In the genomic region with DNA sequence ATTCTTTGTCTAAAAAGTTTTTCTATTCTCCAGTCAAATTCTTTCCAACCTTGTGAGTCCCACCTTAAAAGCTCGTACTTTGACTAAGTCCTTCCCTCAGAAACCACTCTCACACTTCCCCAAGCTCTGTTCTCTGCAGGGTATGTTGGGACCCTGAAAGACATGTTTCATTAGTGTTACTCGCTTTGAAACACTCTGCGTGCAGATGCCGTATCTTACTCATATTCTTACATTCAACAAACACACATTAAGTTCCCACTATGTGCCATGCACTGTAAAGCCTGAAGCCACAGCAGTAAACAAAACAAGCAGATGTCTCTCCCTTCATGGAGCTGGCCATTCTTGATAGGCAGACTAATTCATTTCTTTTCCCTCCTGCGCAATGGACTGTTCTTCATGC, we compare ENCODE assay signal across 19 cellular contexts.
A peak's percentile ranks its signal among the peaks of the same experiment; 100 is the strongest.
DNase-seq lines count a peak whose midpoint lies in the region; ATAC-seq, FAIRE-seq and TF ChIP-seq lines count a peak whose summit lies in the region.
"Had no signal": no experiment of that assay in that cellular context is flagged by ENCODE, and none has a peak within 500 bp of the region (broad histone marks: within the 10 kb centered on the region; RNA-seq: fewer than 3 reads in every experiment).

No MANE protein-coding gene starts in this region.

- H3K9me3 ChIP-seq in A673 (ENCODE audit: low read depth, low read length, poor library complexity, severe bottlenecking), result no peaks in the 10 kb centered on the region
- no peaks in the 10 kb centered on the region for H3K9me3 ChIP-seq in K562 (replicated peaks; ENCODE audit: control insufficient read depth, insufficient read depth, low read depth, low read length)

- H3K36me3 ChIP-seq in A673 (ENCODE audit: insufficient read depth, low read length, poor library complexity, severe bottlenecking) (no peaks in the 10 kb centered on the region), K562 (ENCODE audit: control insufficient read depth, insufficient read depth, low read length) (no peaks in the 10 kb centered on the region)

- no peak overlapping the region for H2AFZ ChIP-seq in K562 (ENCODE audit: low read depth, low read length)

- no peak for TF ChIP-seq RAD21 in K562 (CRISPR knock-in tag; conservative IDR thresholded peaks at IDR 0.05 in 1 of 2, IDR thresholded peaks at IDR 0.05 in 1 of 2)

- in situ Hi-C loops in K562 (cut with MboI), result no loop called here

- no peaks in the 10 kb centered on the region for H3K27me3 ChIP-seq in A673 (replicated peaks; ENCODE audit: insufficient read depth, low read depth, low read length, poor library complexity)
- H3K27me3 ChIP-seq in K562 (ENCODE audit: control insufficient read depth in 2 of 2, insufficient read depth in 2 of 2, low read length in 2 of 2), result no peaks in the 10 kb centered on the region

- 72% methylated on average over 5 of the region's 5 CpGs for WGBS in K562 (ENCODE audit: insufficient coverage, low coverage, missing lambda C conversion rate)

- intact Hi-C loops in A673 (cut with micrococcal nuclease; ENCODE audit: unreplicated experiment), result no loop called here
- intact Hi-C loops in K562 (cut with micrococcal nuclease), result no loop called here

- peaks cover 4% of the 10 kb centered on the region; the same call in 1 of the 2 replicates for H4K20me1 ChIP-seq in K562 (replicated peaks; ENCODE audit: control insufficient read depth, insufficient read depth, low read length)

- peaks cover 0 to 5% of the 10 kb centered on the region in 2 donors for H3K36me3 Mint-ChIP-seq in naive B cell
- H3K36me3 Mint-ChIP-seq: CD8-positive, alpha-beta T cell had no signal

- no TSS peak for BruUV-seq in A673 (replicated peaks; lab: Mats Ljungman, UMichigan)
- no TSS peak for BruUV-seq in K562 (replicated peaks; lab: Mats Ljungman, UMichigan)

- no peak for FAIRE-seq in K562 (lab: Jason Lieb, UNC)
- FAIRE-seq: D721Med had no signal

- no peak for TF ChIP-seq POLR2A in K562 (conservative IDR thresholded peaks at IDR 0.05)

- peak overlapping the region in 5 of 6 donors; percentile 2 to 78 (median 8) for H3K27ac Mint-ChIP-seq in naive B cell
- H3K27ac Mint-ChIP-seq: CD8-positive, alpha-beta T cell; HFFc6 had no signal

- H3K4me1 Mint-ChIP-seq in naive B cell, result peaks cover 39 to 64% (median 59%) of the 10 kb centered on the region in 3 donors

- H3K4me3 ChIP-seq in A673 (ENCODE audit: low read depth, low read length, poor library complexity, severe bottlenecking) (no peak overlapping the region), GM12865 (ENCODE audit: low read depth, low read length) (no peak overlapping the region), K562 (no peak overlapping the region)

- H3K4me2 ChIP-seq in K562 (ENCODE audit: insufficient read depth, low read length), result no peak overlapping the region

- DNase-seq in A673 (ENCODE audit: low spot score) (no peak), GM12865 (ENCODE audit: low read depth) (peak; percentile 13), K562 (ENCODE audit: extremely low read depth in 1 of 4, low spot score in 3 of 4) (no peak), naive B cell (no peak), SHP77 (lab: John Stamatoyannopoulos, UW) (no peak), activated gamma-delta T cell (lab: John Stamatoyannopoulos, UW) (no peak)
- no peak for DNase-seq in stimulated activated CD4-positive, alpha-beta T cell treated with anti-CD3 and anti-CD28 coated beads, Interleukin-4, amount 100 ng/mL, for 1 hour
- DNase-seq: CD8-positive, alpha-beta T cell; DND-41; GDM1; GOT3; HFFc6; Karpas-422; NCI-H1930; NCI-H2171; NCI-H446 treated with DMSO at 0.1 percent for 48 hours had no signal

- H3K79me2 ChIP-seq in K562 (ENCODE audit: control insufficient read depth, insufficient read depth, low read length), result peaks cover 21% of the 10 kb centered on the region; the same call in 1 of the 3 replicates

- TF ChIP-seq EP300 in K562 (IDR thresholded peaks at IDR 0.05; ENCODE audit: low read length), result no peak

- H3K9me1 ChIP-seq in K562 (ENCODE audit: control insufficient read depth, insufficient read depth, low read length), result peaks cover 4% of the 10 kb centered on the region

- ATAC-seq in K562 (no peak), naive B cell (ENCODE audit: low read depth in 2 of 2) (no peak)
- ATAC-seq: CD8-positive, alpha-beta T cell; Panc1; Right ventricle myocardium inferior had no signal

- H3K4me1 ChIP-seq in A673 (ENCODE audit: insufficient read depth, low read length, poor library complexity, severe bottlenecking), result peaks cover 80% of the 10 kb centered on the region
- peaks cover 0 to 9% of the 10 kb centered on the region in 2 experiments; a peak in 3 of 5 replicates for H3K4me1 ChIP-seq in K562 (replicated peaks in 1 of 2; ENCODE audit: control insufficient read depth in 2 of 2, insufficient read depth in 2 of 2, low read length in 2 of 2)

- H3K9ac ChIP-seq in K562 (ENCODE audit: insufficient read depth in 1 of 2, low read depth in 2 of 2, low read length in 2 of 2), result no peak overlapping the region

- no peak for TF ChIP-seq CTCF in A673 (conservative IDR thresholded peaks at IDR 0.05; ENCODE audit: low read depth, low read length)
- TF ChIP-seq CTCF in GM12865 (IDR thresholded peaks at IDR 0.05; ENCODE audit: insufficient read depth, low read depth, low read length, missing control alignments), result no peak
- TF ChIP-seq CTCF in K562 (IDR thresholded peaks at IDR 0.05 in 2 of 3, conservative IDR thresholded peaks at IDR 0.05 in 1 of 3; ENCODE audit: insufficient read depth in 2 of 3, low read depth in 1 of 3, low read length in 3 of 3), result no peak

- H3K4me3 Mint-ChIP-seq in naive B cell, result no peak overlapping the region
- H3K4me3 Mint-ChIP-seq: CD8-positive, alpha-beta T cell; HFFc6 had no signal

- H3K9me3 Mint-ChIP-seq in naive B cell, result no peaks in the 10 kb centered on the region
- H3K9me3 Mint-ChIP-seq: CD8-positive, alpha-beta T cell; HFFc6 had no signal

- POLR2A ChIA-PET in A673 (lab: Charles Lee; ENCODE audit: low non-redundant PET), result no interaction called here
- POLR2A ChIA-PET in K562 (lab: Yijun Ruan, JAX), result interaction anchor here (1.1 to 3.0 kb wide), 5 partner anchors 8 to 116 kb away, joined by 3 to 10 read pairs (median 4); no protein-coding TSS in a partner anchor

- no peaks in the 10 kb centered on the region for H3K27me3 Mint-ChIP-seq in naive B cell

- CTCF ChIA-PET in A673 (lab: Charles Lee) (interaction anchor here (1.2 to 1.6 kb wide), 2 partner anchors 11 to 16 kb away, joined by 3 to 4 read pairs; no protein-coding TSS in a partner anchor), K562 (lab: Yijun Ruan, JAX; ENCODE audit: low intra/inter-chr PET ratio) (interaction anchor here (0.5 kb wide), 1 partner anchor 41 kb away, joined by 4 read pairs; no protein-coding TSS in a partner anchor)

- H3K27ac ChIP-seq in A673 (ENCODE audit: low read depth, low read length, poor library complexity, severe bottlenecking) (peak overlapping the region; percentile 72), K562 (ENCODE audit: extremely low read depth, low read depth, low read length) (no peak overlapping the region)

TF ChIP-seq in K562, 482 proteins besides CTCF, POLR2A, EP300 and RAD21:
- TF ChIP-seq ZKSCAN1 (IDR thresholded peaks at IDR 0.05; ENCODE audit: low read depth, low read length) (0 out of 2 replicates have a peak, but pooled peaks have one; percentile 27), SUPT5H (IDR thresholded peaks at IDR 0.05) (no peak)
